Comparison of ENCODE assay signal across 23 cellular contexts in genomic region chr5:166916021-166916420, GRCh38.
"Had no signal": no experiment of that assay in that cellular context is flagged by ENCODE, and none has a peak within 500 bp of the region (broad histone marks: within the 10 kb centered on the region; RNA-seq: fewer than 3 reads in every experiment).

No MANE protein-coding gene starts in this region.

- DNase-seq: colonic mucosa; cortex of kidney; dermis blood vessel endothelial cell; dorsolateral prefrontal cortex; effector CD4-positive, alpha-beta T cell; effector CD8-positive, alpha-beta T cell; effector memory CD4-positive, alpha-beta T cell; effector memory CD8-positive, alpha-beta T cell; endodermal cell; erythroblast; esophagus squamous epithelium; foreskin fibroblast; foreskin keratinocyte; foreskin melanocyte; gastrocnemius medialis; glutamatergic neuron; head of caudate nucleus; heart left ventricle; heart right ventricle had no signal

- H3K27ac ChIP-seq: colonic mucosa, coronary artery, dorsolateral prefrontal cortex, epithelial cell of prostate, esophagus muscularis mucosa, esophagus squamous epithelium, foreskin keratinocyte, gastrocnemius medialis, gastroesophageal sphincter, heart left ventricle, heart right ventricle had no signal
